Comparison of ENCODE assay signal across 11 cellular contexts in the genomic region with DNA sequence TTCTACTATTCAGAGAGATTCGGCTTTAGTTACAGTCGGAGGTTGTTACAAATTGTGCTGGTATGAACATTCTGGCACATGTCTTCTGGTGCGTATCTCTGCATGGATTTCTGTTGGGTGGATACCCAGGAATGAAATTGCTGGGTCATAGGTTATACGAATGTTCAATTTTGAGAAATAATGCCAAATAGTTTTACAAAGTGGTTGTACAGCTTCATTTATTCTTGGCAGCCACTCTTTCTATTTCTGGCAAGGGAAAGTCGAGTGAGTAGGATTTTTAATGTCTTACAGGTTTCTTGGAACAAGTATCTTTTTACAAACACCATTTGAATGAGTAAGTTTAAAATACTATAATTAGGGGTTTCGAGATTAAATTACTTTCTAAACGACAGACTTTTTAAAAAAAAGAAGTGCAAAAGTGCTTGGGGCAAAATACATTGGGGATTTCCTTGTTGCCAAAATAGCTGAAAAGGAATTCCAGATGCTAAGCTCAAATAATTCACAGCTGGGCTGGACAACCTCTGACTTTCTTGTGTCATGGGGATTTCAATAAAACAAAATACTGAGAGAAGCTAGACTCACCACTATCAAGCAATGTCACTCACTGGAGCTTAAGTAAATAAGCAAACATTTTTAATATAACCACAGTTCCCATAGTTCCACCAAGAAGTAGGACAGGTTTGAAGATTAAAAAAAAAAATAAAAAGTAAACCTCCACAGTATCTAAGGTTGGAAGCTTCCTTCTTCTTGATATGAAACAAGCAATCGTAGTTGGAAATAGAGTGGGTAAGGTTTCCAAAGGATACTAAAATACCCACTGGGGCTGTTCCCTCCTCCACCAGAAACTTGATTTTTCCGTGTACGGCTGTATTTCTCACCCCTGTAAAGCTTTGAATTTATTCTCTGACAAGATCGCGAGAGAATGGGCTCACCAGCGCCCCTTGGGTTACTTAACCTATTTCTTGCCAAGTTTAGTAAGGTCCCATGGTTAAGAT. TPM values are rescaled to one million over a fixed set of nuclear protein-coding genes. Genes with fewer than 3 reads are reported as not detected.
A peak's percentile ranks its signal among the peaks of the same experiment; 100 is the strongest.
DNase-seq lines count a peak whose midpoint lies in the region; ATAC-seq and TF ChIP-seq lines count a peak whose summit lies in the region.
"Had no signal": no experiment of that assay in that cellular context is flagged by ENCODE, and none has a peak within 500 bp of the region (broad histone marks: within the 10 kb centered on the region; RNA-seq: fewer than 3 reads in every experiment).

No MANE protein-coding gene starts in this region.

- no peaks in the 10 kb centered on the region for H3K9me3 Mint-ChIP-seq in MCF 10A (ENCODE audit: unreplicated experiment)
- H3K9me3 Mint-ChIP-seq in progenitor cell of endocrine pancreas (ENCODE audit: low read depth): peaks cover 7% of the 10 kb centered on the region
- H3K9me3 Mint-ChIP-seq: activated naive CD4-positive, alpha-beta T cell treated with anti-CD3 and anti-CD28 coated beads for 36 hours had no signal

- H3K4me1 Mint-ChIP-seq in MCF 10A (ENCODE audit: insufficient read depth, unreplicated experiment): no peaks in the 10 kb centered on the region
- H3K4me1 Mint-ChIP-seq in progenitor cell of endocrine pancreas (ENCODE audit: low read depth): no peaks in the 10 kb centered on the region

- H3K27ac Mint-ChIP-seq in MCF 10A (ENCODE audit: low read depth, unreplicated experiment) (no peak overlapping the region), progenitor cell of endocrine pancreas (no peak overlapping the region)
- H3K27ac Mint-ChIP-seq: activated naive CD4-positive, alpha-beta T cell treated with anti-CD3 and anti-CD28 coated beads for 36 hours had no signal

- intact Hi-C loops in heart left ventricle (cut with DNase I): no loop called here
- intact Hi-C loops in upper lobe of right lung (cut with DNase I): no loop called here
- intact Hi-C loops in MCF 10A (cut with micrococcal nuclease): no loop called here

- H3K27ac ChIP-seq in heart left ventricle (peak overlapping the region in 7 of 12 donors; percentile 0 to 63 (median 28)), thoracic aorta (peak overlapping the region in 1 of 2 donors; percentile 45), upper lobe of right lung (no peak overlapping the region)

- H3K36me3 ChIP-seq in H7 (replicated peaks; ENCODE audit: control insufficient read depth, insufficient read depth, low read length): no peaks in the 10 kb centered on the region
- H3K36me3 ChIP-seq in heart left ventricle: no peaks in the 10 kb centered on the region
- H3K36me3 ChIP-seq in thoracic aorta: no peaks in the 10 kb centered on the region
- no peaks in the 10 kb centered on the region for H3K36me3 ChIP-seq in upper lobe of right lung

- peaks cover 0 to 50% (median 19%) of the 10 kb centered on the region in 12 donors for H3K4me1 ChIP-seq in heart left ventricle
- peaks cover 7 to 13% of the 10 kb centered on the region in 2 donors for H3K4me1 ChIP-seq in thoracic aorta (ENCODE audit: control insufficient read depth in 1 of 2, low read depth in 2 of 2)
- H3K4me1 ChIP-seq in upper lobe of right lung: peaks cover 5% of the 10 kb centered on the region
- H3K4me1 ChIP-seq: Caco-2 had no signal

- no peaks in the 10 kb centered on the region for H3K36me3 Mint-ChIP-seq in MCF 10A (ENCODE audit: insufficient read depth, unreplicated experiment)
- no peaks in the 10 kb centered on the region for H3K36me3 Mint-ChIP-seq in progenitor cell of endocrine pancreas (ENCODE audit: insufficient read depth)

- DNase-seq in H7: peak; percentile 48
- DNase-seq in astrocyte of the hippocampus (ENCODE audit: low read depth, low spot score): peak; percentile 61
- no peak for DNase-seq in heart left ventricle
- no peak for DNase-seq in thoracic aorta (ENCODE audit: low spot score)
- DNase-seq in upper lobe of right lung: no peak
- no peak for DNase-seq in MCF 10A (ENCODE audit: unreplicated experiment)
- DNase-seq in progenitor cell of endocrine pancreas (ENCODE audit: low spot score, unreplicated experiment): no peak
- DNase-seq: activated naive CD4-positive, alpha-beta T cell treated with anti-CD3 and anti-CD28 coated beads for 36 hours; Caco-2; MV-4-11; NCI-H510A treated with DMSO at 0.1 percent for 48 hours had no signal

- no peak overlapping the region for H3K4me3 Mint-ChIP-seq in MCF 10A (ENCODE audit: unreplicated experiment)
- no peak overlapping the region for H3K4me3 Mint-ChIP-seq in progenitor cell of endocrine pancreas (ENCODE audit: low read depth)
- H3K4me3 Mint-ChIP-seq: activated naive CD4-positive, alpha-beta T cell treated with anti-CD3 and anti-CD28 coated beads for 36 hours had no signal

- 46 to 58% (median 50%) methylated on average over 13 of the region's 13 CpGs for WGBS in heart left ventricle, 4 donors

- no peaks in the 10 kb centered on the region for H3K9me3 ChIP-seq in heart left ventricle
- H3K9me3 ChIP-seq in thoracic aorta: no peaks in the 10 kb centered on the region
- no peaks in the 10 kb centered on the region for H3K9me3 ChIP-seq in upper lobe of right lung
- H3K9me3 ChIP-seq: Caco-2 had no signal

- BruUV-seq in MCF 10A (replicated peaks; lab: Mats Ljungman, UMichigan): no TSS peak

- H3K4me3 ChIP-seq in H7 (ENCODE audit: insufficient read depth, low read depth, low read length) (no peak overlapping the region), heart left ventricle (no peak overlapping the region), thoracic aorta (peak overlapping the region; percentile 29), upper lobe of right lung (no peak overlapping the region)

- H3K27me3 Mint-ChIP-seq in MCF 10A (ENCODE audit: insufficient read depth, unreplicated experiment) (no peaks in the 10 kb centered on the region), progenitor cell of endocrine pancreas (no peaks in the 10 kb centered on the region)

- H3K27me3 ChIP-seq in H7 (ENCODE audit: control insufficient read depth, insufficient read depth, low read length): no peaks in the 10 kb centered on the region
- no peaks in the 10 kb centered on the region for H3K27me3 ChIP-seq in heart left ventricle
- H3K27me3 ChIP-seq in thoracic aorta (replicated peaks; ENCODE audit: insufficient read depth): no peaks in the 10 kb centered on the region
- no peaks in the 10 kb centered on the region for H3K27me3 ChIP-seq in upper lobe of right lung

- POLR2A ChIA-PET in MCF 10A (lab: Yijun Ruan, JAX): interaction anchor here (0.9 kb wide), 1 partner anchor 28 kb away, joined by 3 read pairs; no protein-coding TSS in a partner anchor

- no peak for TF ChIP-seq POLR2A in heart left ventricle (IDR thresholded peaks at IDR 0.05)

- TF ChIP-seq CTCF in heart left ventricle (IDR thresholded peaks at IDR 0.05) (no peak), thoracic aorta (IDR thresholded peaks at IDR 0.05) (no peak), upper lobe of right lung (IDR thresholded peaks at IDR 0.05) (no peak), MCF 10A (IDR thresholded peaks at IDR 0.05; ENCODE audit: unreplicated experiment) (no peak), progenitor cell of endocrine pancreas (IDR thresholded peaks at IDR 0.05; ENCODE audit: unreplicated experiment) (no peak)

- CTCF ChIA-PET in MCF 10A (lab: Yijun Ruan, JAX): interaction anchor here (0.6 to 1.6 kb wide), 3 partner anchors 29 to 177 kb away, joined by 3 read pairs; no protein-coding TSS in a partner anchor

- peak in 2 of 4 donors; percentile 30 to 50 for ATAC-seq in heart left ventricle
- ATAC-seq in thoracic aorta (ENCODE audit: insufficient number of reproducible peaks, low FRiP score, low read depth): no peak
- ATAC-seq in upper lobe of right lung: no peak

RNA-seq across cellular contexts. Expression of a gene that starts 21.6 kb away (rescaled TPM):
- 3.4 and 4.4 TPM in 2 replicates for total RNA-seq in H7 (2014; rRNA removed; shearing (Covaris generic))
- total RNA-seq in heart left ventricle: 10 to 100 TPM; 25.0 to 65.8 (median 41.9) TPM
- polyA plus RNA-seq in heart left ventricle: 10 to 100 TPM; 16.2 to 41.5 TPM
- total RNA-seq in thoracic aorta: 10 to 100 TPM; 23.8 to 25.3 TPM
- 33.7 TPM for total RNA-seq in upper lobe of right lung
- 7.1 and 9.5 TPM in 2 replicates for total RNA-seq in MCF 10A (2022)
- total RNA-seq in progenitor cell of endocrine pancreas: 0.81 and 0.98 TPM in 2 replicates

Comparison
In these comparisons a context has a peak if more than half of its experiments do, and no peak if none do; other contexts are left out.
1. DNase-seq: peak in H7 (single experiment) and astrocyte of the hippocampus (single experiment); none in heart left ventricle (0 of 5), thoracic aorta (single experiment), upper lobe of right lung (single experiment), MCF 10A (single experiment) and progenitor cell of endocrine pancreas (single experiment).